In genomic region chr21:45460611-45461368, GRCh38 we compare ENCODE assay signal across 2 cellular contexts.
TF ChIP-seq lines count a peak whose summit lies in the region.

No MANE protein-coding gene starts in this region.

TF ChIP-seq in K562, 482 proteins besides CTCF, POLR2A, EP300 and RAD21 (continued from another document and continues in another):
- TF ChIP-seq THAP12 (CRISPR knock-in tag; IDR thresholded peaks at IDR 0.05) (no peak), THAP7 (CRISPR knock-in tag; IDR thresholded peaks at IDR 0.05) (no peak), CHD1 (IDR thresholded peaks at IDR 0.05; ENCODE audit: low read length) (no peak), ZBTB12 (CRISPR knock-in tag; IDR thresholded peaks at IDR 0.05) (no peak), DPF2 (IDR thresholded peaks at IDR 0.05) (0 out of 2 replicates have a peak, but pooled peaks have one; percentile 35), GTF2F1 (IDR thresholded peaks at IDR 0.05; ENCODE audit: low read depth, low read length) (no peak), SMARCE1 (IDR thresholded peaks at IDR 0.05) (no peak), TSHZ1 (CRISPR knock-in tag; IDR thresholded peaks at IDR 0.05) (no peak), C11orf30 (IDR thresholded peaks at IDR 0.05; ENCODE audit: low read depth) (peak; percentile 85), ESRRB (CRISPR knock-in tag; IDR thresholded peaks at IDR 0.05; ENCODE audit: borderline replicate concordance) (no peak), FOXM1 (IDR thresholded peaks at IDR 0.05; ENCODE audit: low read depth) (no peak), FOXM1 (CRISPR knock-in tag; IDR thresholded peaks at IDR 0.05; ENCODE audit: low read depth) (no peak), SLC30A9 (CRISPR knock-in tag; IDR thresholded peaks at IDR 0.05) (no peak), ZNF354B (CRISPR knock-in tag; IDR thresholded peaks at IDR 0.05) (no peak), FOXJ3 (CRISPR knock-in tag; IDR thresholded peaks at IDR 0.05) (no peak), ATF3 (IDR thresholded peaks at IDR 0.05) (0 out of 2 replicates have a peak, but pooled peaks have one; percentile 17), ATF3 (CRISPR knock-in tag; conservative IDR thresholded peaks at IDR 0.05) (no peak), ZNF707 (CRISPR knock-in tag; conservative IDR thresholded peaks at IDR 0.05) (no peak), THRAP3 (IDR thresholded peaks at IDR 0.05; ENCODE audit: borderline replicate concordance) (no peak)

TF ChIP-seq in HepG2, 621 proteins besides CTCF, POLR2A, EP300 and RAD21 (continued from another document and continues in another):
- TF ChIP-seq ZNF570 (CRISPR knock-in tag; IDR thresholded peaks at IDR 0.05; ENCODE audit: borderline replicate concordance) (no peak), NR2C2 (CRISPR knock-in tag; IDR thresholded peaks at IDR 0.05; ENCODE audit: borderline replicate concordance) (no peak), KLF11 (CRISPR knock-in tag; IDR thresholded peaks at IDR 0.05) (no peak), MED8 (CRISPR knock-in tag; IDR thresholded peaks at IDR 0.05; ENCODE audit: insufficient replicate concordance) (no peak), SETDB1 (CRISPR knock-in tag; IDR thresholded peaks at IDR 0.05; ENCODE audit: borderline replicate concordance) (peak; percentile 91; the same call in 1 of the 2 replicates), TFAP4 (IDR thresholded peaks at IDR 0.05; ENCODE audit: borderline replicate concordance, low read depth) (no peak), ZSCAN5A (CRISPR knock-in tag; IDR thresholded peaks at IDR 0.05; ENCODE audit: borderline replicate concordance) (no peak), RNF219 (CRISPR knock-in tag; IDR thresholded peaks at IDR 0.05) (no peak), SSRP1 (CRISPR knock-in tag; IDR thresholded peaks at IDR 0.05) (no peak), CERS6 (CRISPR knock-in tag; IDR thresholded peaks at IDR 0.05) (no peak), CEBPZ (IDR thresholded peaks at IDR 0.05; ENCODE audit: low read length) (no peak), KDM6A (CRISPR knock-in tag; IDR thresholded peaks at IDR 0.05; ENCODE audit: low read depth) (no peak), ZNF33B (CRISPR knock-in tag; IDR thresholded peaks at IDR 0.05) (no peak), IKZF4 (CRISPR knock-in tag; IDR thresholded peaks at IDR 0.05; ENCODE audit: borderline replicate concordance, low read depth, not compliant biosample characterization) (no peak), ZFP1 (CRISPR knock-in tag; IDR thresholded peaks at IDR 0.05) (no peak), ZNF331 (CRISPR knock-in tag; IDR thresholded peaks at IDR 0.05) (peak; percentile 13; the same call in 1 of the 2 replicates), RFX3 (CRISPR knock-in tag; IDR thresholded peaks at IDR 0.05) (no peak), NFE2L2 (IDR thresholded peaks at IDR 0.05; ENCODE audit: low read length) (peak; percentile 93), ZNF251 (CRISPR knock-in tag; IDR thresholded peaks at IDR 0.05) (no peak), ZNF567 (CRISPR knock-in tag; IDR thresholded peaks at IDR 0.05; ENCODE audit: borderline replicate concordance) (no peak), ZIK1 (CRISPR knock-in tag; IDR thresholded peaks at IDR 0.05; ENCODE audit: borderline replicate concordance, low read depth) (no peak), SIX1 (CRISPR knock-in tag; IDR thresholded peaks at IDR 0.05; ENCODE audit: borderline replicate concordance) (no peak), CENPX (CRISPR knock-in tag; IDR thresholded peaks at IDR 0.05) (no peak), NFIB (CRISPR knock-in tag; IDR thresholded peaks at IDR 0.05; ENCODE audit: borderline replicate concordance) (no peak), SAFB2 (CRISPR knock-in tag; IDR thresholded peaks at IDR 0.05; ENCODE audit: borderline replicate concordance, low read depth) (no peak), ZNF446 (CRISPR knock-in tag; IDR thresholded peaks at IDR 0.05) (no peak), UBTF (CRISPR knock-in tag; IDR thresholded peaks at IDR 0.05) (no peak), ZNF800 (CRISPR knock-in tag; IDR thresholded peaks at IDR 0.05) (no peak), BCL3 (CRISPR knock-in tag; IDR thresholded peaks at IDR 0.05) (no peak), SP140L (CRISPR knock-in tag; IDR thresholded peaks at IDR 0.05; ENCODE audit: borderline replicate concordance) (no peak), ZNF136 (CRISPR knock-in tag; IDR thresholded peaks at IDR 0.05; ENCODE audit: low read depth) (no peak), ATF4 (CRISPR knock-in tag; IDR thresholded peaks at IDR 0.05) (no peak), ARID5B (CRISPR knock-in tag; IDR thresholded peaks at IDR 0.05) (no peak)
